Comparison of ENCODE assay signal across 8 cellular contexts in genomic region chr3:100761211-100761921, GRCh38. TPM values are rescaled to one million over a fixed set of nuclear protein-coding genes. Genes with fewer than 3 reads are reported as not detected.
DNase-seq lines count a peak whose midpoint lies in the region; ATAC-seq and TF ChIP-seq lines count a peak whose summit lies in the region.

No MANE protein-coding gene starts in this region.

- H3K4me1 ChIP-seq in right cardiac atrium (ENCODE audit: control insufficient read depth, insufficient read depth, low read length), result peaks cover 3% of the 10 kb centered on the region
- H3K4me1 ChIP-seq in vagina, result peaks cover 17% of the 10 kb centered on the region

- H3K27me3 ChIP-seq in right cardiac atrium (ENCODE audit: control insufficient read depth, insufficient read depth) (no peaks in the 10 kb centered on the region), vagina (no peaks in the 10 kb centered on the region)

- TF ChIP-seq CTCF in vagina (IDR thresholded peaks at IDR 0.05), result no peak

- no peaks in the 10 kb centered on the region for H3K36me3 ChIP-seq in vagina

- H3K27ac ChIP-seq in right cardiac atrium (ENCODE audit: low read length) (no peak overlapping the region), vagina (no peak overlapping the region), substantia nigra (ENCODE audit: low read depth, low read length, poor library complexity, severe bottlenecking) (no peak overlapping the region)

- no peak for DNase-seq in right cardiac atrium
- no peak for DNase-seq in Right ventricle myocardium inferior (ENCODE audit: missing footprints)
- peak; percentile 35 for DNase-seq in OCI-M1 (lab: John Stamatoyannopoulos, UW)
- peak; percentile 53 for DNase-seq in left lobe of liver (ENCODE audit: low spot score)
- DNase-seq in NK-92 treated with Interleukin-12 subunit alpha and Interleukin-12 subunit beta, amount 100 ng/mL, for 24 hours (lab: John Stamatoyannopoulos, UW), result no peak
- no peak for DNase-seq in vagina (ENCODE audit: extremely low spot score in 2 of 2)
- DNase-seq in substantia nigra (lab: John Stamatoyannopoulos, UW), result no peak

- H3K4me3 ChIP-seq in right cardiac atrium (ENCODE audit: low read length) (no peak overlapping the region), vagina (no peak overlapping the region)

- TF ChIP-seq POLR2A in vagina (IDR thresholded peaks at IDR 0.05), result no peak

- H3K9me3 ChIP-seq in right cardiac atrium (ENCODE audit: control insufficient read depth, low read length) (no peaks in the 10 kb centered on the region), vagina (no peaks in the 10 kb centered on the region)

- intact Hi-C loops in right cardiac atrium (cut with DNase I) (no loop called here), Right ventricle myocardium inferior (cut with DNase I) (no loop called here), vagina (cut with DNase I) (no loop called here)

- ATAC-seq in right cardiac atrium (peak; percentile 48 to 63), Right ventricle myocardium inferior (no peak), HG02642 (IDR thresholded peaks at IDR 0.05; ENCODE audit: poor library complexity, unreplicated experiment) (peak; percentile 91), left lobe of liver (peak; percentile 94)

- 65% methylated on average over 1 of the region's 1 CpG for WGBS in right cardiac atrium

RNA-seq across cellular contexts. Expression of gene TFG, which starts 52.1 kb away (rescaled TPM):
- total RNA-seq in right cardiac atrium (10 to 100 TPM; 81.6 to 98.6 (median 88.2) TPM), Right ventricle myocardium inferior (104 TPM), left lobe of liver (50.2 TPM), vagina (64.3 TPM)
- 89.0 TPM for polyA plus RNA-seq in right cardiac atrium

Comparison
In these comparisons a context has a peak if more than half of its experiments do, and no peak if none do; other contexts are left out.
1. DNase-seq: peak in OCI-M1 (single experiment) and left lobe of liver (single experiment); none in right cardiac atrium (0 of 3), Right ventricle myocardium inferior (single experiment), NK-92 treated with Interleukin-12 subunit alpha and Interleukin-12 subunit beta, amount 100 ng/mL, for 24 hours (single experiment), vagina (0 of 2) and substantia nigra (0 of 49).